Comparison of ENCODE assay signal across 8 cellular contexts in genomic region chr3:156677120-156677479, GRCh38. TPM values are rescaled to one million over a fixed set of nuclear protein-coding genes. Genes with fewer than 3 reads are reported as not detected.
A peak's percentile ranks its signal among the peaks of the same experiment; 100 is the strongest.
DNase-seq lines count a peak whose midpoint lies in the region; ATAC-seq and TF ChIP-seq lines count a peak whose summit lies in the region.
"Had no signal": no experiment of that assay in that cellular context is flagged by ENCODE, and none has a peak within 500 bp of the region (broad histone marks: within the 10 kb centered on the region; RNA-seq: fewer than 3 reads in every experiment).

No MANE protein-coding gene starts in this region.

- TF ChIP-seq EP300 in transverse colon (IDR thresholded peaks at IDR 0.05; ENCODE audit: low read depth), result no peak

- intact Hi-C loops in Panc1 (cut with micrococcal nuclease; ENCODE audit: unreplicated experiment) (no loop called here), psoas muscle (cut with DNase I) (loop anchor here (5.0 to 10.0 kb wide), 4 partner anchors 135 to 465 kb away; no protein-coding TSS in a partner anchor), transverse colon (cut with DNase I; ENCODE audit: low total_unique reads) (loop anchor here (5.0 to 10.0 kb wide), 3 partner anchors 145 to 522 kb away; no protein-coding TSS in a partner anchor)

- WGBS in psoas muscle, 3 donors, result 76 to 84% (median 78%) methylated on average over 1 of the region's 1 CpG
- 71 to 89% methylated on average over 1 of the region's 1 CpG for WGBS in transverse colon (ENCODE audit: low coverage in 1 of 2), 2 donors

- H3K27me3 Mint-ChIP-seq in central memory CD8-positive, alpha-beta T cell, result no peaks in the 10 kb centered on the region

- ATAC-seq in Panc1, result no peak
- ATAC-seq in central memory CD8-positive, alpha-beta T cell (replicated peaks; ENCODE audit: extremely low read depth, poor library complexity, severe bottlenecking), result peak; percentile 34
- ATAC-seq in psoas muscle, result no peak
- ATAC-seq in HG03039 (IDR thresholded peaks at IDR 0.05; ENCODE audit: unreplicated experiment), result no peak

- peaks cover 62% of the 10 kb centered on the region for H3K4me1 Mint-ChIP-seq in central memory CD8-positive, alpha-beta T cell

- POLR2A ChIA-PET in Panc1 (lab: Charles Lee), result no interaction called here

- in situ Hi-C loops in Panc1 (cut with HindIII; ENCODE audit: low pct_unique_long_range_greater_than_20kb, low sequenced_read_pairs), result no loop called here
- in situ Hi-C loops in transverse colon (cut with MboI; ENCODE audit: low pct_ligation_motif_present in 1 of 4, low pct_unique_long_range_greater_than_20kb in 1 of 4, low sequenced_read_pairs in 3 of 4), result loop anchor here in 3 of 4 donors (10.0 to 25.0 kb wide), 3 partner anchors 408 to 515 kb away; partner anchors contain the start of gene CCNL1 (in 1 of the 3)

- H3K9me3 Mint-ChIP-seq in central memory CD8-positive, alpha-beta T cell, result no peaks in the 10 kb centered on the region

- no peaks in the 10 kb centered on the region for H3K27me3 ChIP-seq in Panc1 (ENCODE audit: control insufficient read depth, insufficient read depth, low read length)
- H3K27me3 ChIP-seq in psoas muscle (ENCODE audit: insufficient read depth in 3 of 3, low read length in 2 of 3), result no peaks in the 10 kb centered on the region
- no peaks in the 10 kb centered on the region for H3K27me3 ChIP-seq in transverse colon

- H3K27ac Mint-ChIP-seq in central memory CD8-positive, alpha-beta T cell (ENCODE audit: low read depth), result peak overlapping the region; percentile 91

- H3K27ac ChIP-seq in Panc1 (ENCODE audit: low read length) (peak overlapping the region; percentile 86), psoas muscle (peak overlapping the region; percentile 6), transverse colon (peak overlapping the region in 2 of 4 donors; percentile 99 to 100)

- H3K9me3 ChIP-seq in Panc1 (ENCODE audit: control insufficient read depth, insufficient read depth, low read depth, low read length) (no peaks in the 10 kb centered on the region), psoas muscle (no peaks in the 10 kb centered on the region), transverse colon (no peaks in the 10 kb centered on the region)

- H3K36me3 ChIP-seq in Panc1 (ENCODE audit: control insufficient read depth, insufficient read depth, low read length), result peaks cover 11% of the 10 kb centered on the region
- peaks cover 8 to 21% of the 10 kb centered on the region in 2 donors for H3K36me3 ChIP-seq in psoas muscle (ENCODE audit: insufficient read depth in 1 of 2, low read depth in 1 of 2)
- peaks cover 0 to 21% (median 0%) of the 10 kb centered on the region in 4 donors for H3K36me3 ChIP-seq in transverse colon

- TF ChIP-seq POLR2A in transverse colon (IDR thresholded peaks at IDR 0.05), result no peak

- no peak for DNase-seq in Panc1 (ENCODE audit: low read depth, low spot score)
- DNase-seq in central memory CD8-positive, alpha-beta T cell (ENCODE audit: low spot score in 2 of 2), result peak in 1 of 2 donors; percentile 28
- no peak for DNase-seq in psoas muscle
- no peak for DNase-seq in NCI-H524 treated with DMSO at 0.1 percent for 48 hours (lab: John Stamatoyannopoulos, UW)
- no peak for DNase-seq in transverse colon
- DNase-seq: mesendoderm had no signal

- TF ChIP-seq CTCF in GM12875 (IDR thresholded peaks at IDR 0.05; ENCODE audit: borderline replicate concordance, insufficient read depth, low read depth, low read length) (no peak), Panc1 (IDR thresholded peaks at IDR 0.05) (no peak), psoas muscle (IDR thresholded peaks at IDR 0.05) (no peak), transverse colon (IDR thresholded peaks at IDR 0.05) (no peak)

- H3K4me3 ChIP-seq in GM12875 (ENCODE audit: low read depth, low read length), result peak overlapping the region; percentile 90
- peak overlapping the region; percentile 84 to 89 for H3K4me3 ChIP-seq in Panc1 (ENCODE audit: low read depth in 2 of 2, low read length in 2 of 2)
- peak overlapping the region; percentile 3 for H3K4me3 ChIP-seq in psoas muscle
- peak overlapping the region in 1 of 4 donors; percentile 94 for H3K4me3 ChIP-seq in transverse colon

- H3K4me1 ChIP-seq in Panc1 (ENCODE audit: control insufficient read depth, insufficient read depth, low read length), result peaks cover 46% of the 10 kb centered on the region
- peaks cover 61% of the 10 kb centered on the region for H3K4me1 ChIP-seq in psoas muscle
- peaks cover 25 to 69% (median 37%) of the 10 kb centered on the region in 4 donors for H3K4me1 ChIP-seq in transverse colon

- H3K4me3 Mint-ChIP-seq in central memory CD8-positive, alpha-beta T cell, result peak overlapping the region; percentile 88

- CTCF ChIA-PET in Panc1 (lab: Charles Lee), result no interaction called here

- no TSS peak for BruUV-seq in Panc1 (replicated peaks; lab: Mats Ljungman, UMichigan)

- peaks cover 60% of the 10 kb centered on the region for H3K36me3 Mint-ChIP-seq in central memory CD8-positive, alpha-beta T cell (ENCODE audit: insufficient read depth)

RNA-seq across cellular contexts. Expression of gene TIPARP, which starts 2.7 kb away (rescaled TPM):
- 22.1 TPM for total RNA-seq in Panc1 (2021; ENCODE audit: unreplicated experiment)
- polyA plus RNA-seq in Panc1 (2012; ENCODE audit: insufficient read length), result 11.0 TPM
- total RNA-seq in psoas muscle, result 10 to 100 TPM; 10.5 to 18.1 (median 16.0) TPM
- polyA plus RNA-seq in psoas muscle, result 10 to 100 TPM in 2 of 3 donors, 1 to 10 TPM in 1; 9.4 to 22.3 (median 11.2) TPM
- total RNA-seq in transverse colon, result 10 to 100 TPM; 11.9 to 47.1 (median 34.3) TPM
